Comparison of ENCODE assay signal across 1 cellular context in the genomic region with DNA sequence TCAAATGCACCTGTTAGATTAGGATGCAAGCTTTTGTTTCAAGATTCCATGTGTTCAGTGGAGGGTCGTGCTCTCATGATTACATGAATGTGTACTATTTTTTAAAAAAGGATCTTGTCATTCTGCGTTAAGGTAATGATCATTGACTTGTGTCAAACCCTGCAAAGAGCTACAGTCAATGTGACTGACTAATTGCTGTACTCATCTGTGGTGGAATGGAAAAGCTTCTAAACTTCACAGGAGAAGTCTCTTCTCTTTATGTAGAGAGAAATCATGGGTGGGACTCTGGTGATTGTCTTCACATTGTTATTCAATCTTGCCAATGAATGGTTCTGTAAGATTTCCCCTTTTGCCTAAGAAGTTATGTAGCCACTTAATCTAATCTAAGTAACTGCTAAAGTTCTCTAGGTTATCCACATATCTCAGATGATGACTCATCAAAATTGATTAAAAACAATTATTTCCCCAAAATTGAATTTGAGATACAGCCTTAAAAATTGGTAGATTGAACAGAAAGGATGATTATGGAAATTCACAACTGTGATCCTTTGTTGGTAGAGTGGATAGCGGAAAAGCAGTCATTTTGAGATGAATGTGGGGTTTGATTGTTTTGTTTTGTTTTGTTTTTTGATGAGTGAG.
TF ChIP-seq lines count a peak whose summit lies in the region.

No MANE protein-coding gene starts in this region.

TF ChIP-seq in HepG2, 621 proteins besides CTCF, POLR2A, EP300 and RAD21 (continued from another document):
- TF ChIP-seq, protein P1, sequence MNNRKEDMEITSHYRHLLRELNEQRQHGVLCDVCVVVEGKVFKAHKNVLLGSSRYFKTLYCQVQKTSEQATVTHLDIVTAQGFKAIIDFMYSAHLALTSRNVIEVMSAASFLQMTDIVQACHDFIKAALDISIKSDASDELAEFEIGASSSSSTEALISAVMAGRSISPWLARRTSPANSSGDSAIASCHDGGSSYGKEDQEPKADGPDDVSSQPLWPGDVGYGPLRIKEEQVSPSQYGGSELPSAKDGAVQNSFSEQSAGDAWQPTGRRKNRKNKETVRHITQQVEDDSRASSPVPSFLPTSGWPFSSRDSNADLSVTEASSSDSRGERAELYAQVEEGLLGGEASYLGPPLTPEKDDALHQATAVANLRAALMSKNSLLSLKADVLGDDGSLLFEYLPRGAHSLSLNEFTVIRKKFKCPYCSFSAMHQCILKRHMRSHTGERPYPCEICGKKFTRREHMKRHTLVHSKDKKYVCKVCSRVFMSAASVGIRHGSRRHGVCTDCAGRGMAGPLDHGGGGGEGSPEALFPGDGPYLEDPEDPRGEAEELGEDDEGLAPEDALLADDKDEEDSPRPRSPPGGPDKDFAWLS (CRISPR knock-in tag; IDR thresholded peaks at IDR 0.05; ENCODE audit: borderline replicate concordance) = no peak
- TF ChIP-seq NFYB (CRISPR knock-in tag; IDR thresholded peaks at IDR 0.05) (no peak), JUND (CRISPR knock-in tag; IDR thresholded peaks at IDR 0.05) (no peak), MAFK (conservative IDR thresholded peaks at IDR 0.05 in 1 of 2, IDR thresholded peaks at IDR 0.05 in 1 of 2; ENCODE audit: low read length in 2 of 2) (peak; percentile 49 to 88; a peak in 3 of 4 replicates), RFXANK (CRISPR knock-in tag; IDR thresholded peaks at IDR 0.05) (no peak), ZBTB42 (CRISPR knock-in tag; IDR thresholded peaks at IDR 0.05) (no peak), NFE2L2 (IDR thresholded peaks at IDR 0.05; ENCODE audit: low read length) (peak; percentile 17; the same call in 1 of the 2 replicates), HDAC6 (IDR thresholded peaks at IDR 0.05; ENCODE audit: low read depth, low read length) (no peak), ZNF747 (CRISPR knock-in tag; IDR thresholded peaks at IDR 0.05; ENCODE audit: borderline replicate concordance) (no peak), RORA (CRISPR knock-in tag; IDR thresholded peaks at IDR 0.05) (no peak), ARNT (IDR thresholded peaks at IDR 0.05) (no peak), ZNF546 (CRISPR knock-in tag; conservative IDR thresholded peaks at IDR 0.05) (no peak), MAFF (IDR thresholded peaks at IDR 0.05; ENCODE audit: low read depth, low read length) (peak; percentile 81), MBD4 (IDR thresholded peaks at IDR 0.05; ENCODE audit: borderline replicate concordance, low read length) (no peak), GPN1 (CRISPR knock-in tag; IDR thresholded peaks at IDR 0.05; ENCODE audit: borderline replicate concordance) (no peak), ATM (IDR thresholded peaks at IDR 0.05; ENCODE audit: borderline replicate concordance) (no peak), KAT2B (IDR thresholded peaks at IDR 0.05; ENCODE audit: borderline replicate concordance, low read depth, low read length) (no peak)
- TF ChIP-seq, protein P2, sequence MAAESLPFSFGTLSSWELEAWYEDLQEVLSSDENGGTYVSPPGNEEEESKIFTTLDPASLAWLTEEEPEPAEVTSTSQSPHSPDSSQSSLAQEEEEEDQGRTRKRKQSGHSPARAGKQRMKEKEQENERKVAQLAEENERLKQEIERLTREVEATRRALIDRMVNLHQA (CRISPR knock-in tag; IDR thresholded peaks at IDR 0.05) = no peak
- TF ChIP-seq, protein P3, sequence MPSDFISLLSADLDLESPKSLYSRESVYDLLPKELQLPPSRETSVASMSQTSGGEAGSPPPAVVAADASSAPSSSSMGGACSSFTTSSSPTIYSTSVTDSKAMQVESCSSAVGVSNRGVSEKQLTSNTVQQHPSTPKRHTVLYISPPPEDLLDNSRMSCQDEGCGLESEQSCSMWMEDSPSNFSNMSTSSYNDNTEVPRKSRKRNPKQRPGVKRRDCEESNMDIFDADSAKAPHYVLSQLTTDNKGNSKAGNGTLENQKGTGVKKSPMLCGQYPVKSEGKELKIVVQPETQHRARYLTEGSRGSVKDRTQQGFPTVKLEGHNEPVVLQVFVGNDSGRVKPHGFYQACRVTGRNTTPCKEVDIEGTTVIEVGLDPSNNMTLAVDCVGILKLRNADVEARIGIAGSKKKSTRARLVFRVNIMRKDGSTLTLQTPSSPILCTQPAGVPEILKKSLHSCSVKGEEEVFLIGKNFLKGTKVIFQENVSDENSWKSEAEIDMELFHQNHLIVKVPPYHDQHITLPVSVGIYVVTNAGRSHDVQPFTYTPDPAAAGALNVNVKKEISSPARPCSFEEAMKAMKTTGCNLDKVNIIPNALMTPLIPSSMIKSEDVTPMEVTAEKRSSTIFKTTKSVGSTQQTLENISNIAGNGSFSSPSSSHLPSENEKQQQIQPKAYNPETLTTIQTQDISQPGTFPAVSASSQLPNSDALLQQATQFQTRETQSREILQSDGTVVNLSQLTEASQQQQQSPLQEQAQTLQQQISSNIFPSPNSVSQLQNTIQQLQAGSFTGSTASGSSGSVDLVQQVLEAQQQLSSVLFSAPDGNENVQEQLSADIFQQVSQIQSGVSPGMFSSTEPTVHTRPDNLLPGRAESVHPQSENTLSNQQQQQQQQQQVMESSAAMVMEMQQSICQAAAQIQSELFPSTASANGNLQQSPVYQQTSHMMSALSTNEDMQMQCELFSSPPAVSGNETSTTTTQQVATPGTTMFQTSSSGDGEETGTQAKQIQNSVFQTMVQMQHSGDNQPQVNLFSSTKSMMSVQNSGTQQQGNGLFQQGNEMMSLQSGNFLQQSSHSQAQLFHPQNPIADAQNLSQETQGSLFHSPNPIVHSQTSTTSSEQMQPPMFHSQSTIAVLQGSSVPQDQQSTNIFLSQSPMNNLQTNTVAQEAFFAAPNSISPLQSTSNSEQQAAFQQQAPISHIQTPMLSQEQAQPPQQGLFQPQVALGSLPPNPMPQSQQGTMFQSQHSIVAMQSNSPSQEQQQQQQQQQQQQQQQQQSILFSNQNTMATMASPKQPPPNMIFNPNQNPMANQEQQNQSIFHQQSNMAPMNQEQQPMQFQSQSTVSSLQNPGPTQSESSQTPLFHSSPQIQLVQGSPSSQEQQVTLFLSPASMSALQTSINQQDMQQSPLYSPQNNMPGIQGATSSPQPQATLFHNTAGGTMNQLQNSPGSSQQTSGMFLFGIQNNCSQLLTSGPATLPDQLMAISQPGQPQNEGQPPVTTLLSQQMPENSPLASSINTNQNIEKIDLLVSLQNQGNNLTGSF (CRISPR knock-in tag; IDR thresholded peaks at IDR 0.05) = no peak
- TF ChIP-seq, protein P4, sequence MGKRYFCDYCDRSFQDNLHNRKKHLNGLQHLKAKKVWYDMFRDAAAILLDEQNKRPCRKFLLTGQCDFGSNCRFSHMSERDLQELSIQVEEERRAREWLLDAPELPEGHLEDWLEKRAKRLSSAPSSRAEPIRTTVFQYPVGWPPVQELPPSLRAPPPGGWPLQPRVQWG (CRISPR knock-in tag; IDR thresholded peaks at IDR 0.05; ENCODE audit: borderline replicate concordance, low read depth) = no peak
- TF ChIP-seq, protein P5, sequence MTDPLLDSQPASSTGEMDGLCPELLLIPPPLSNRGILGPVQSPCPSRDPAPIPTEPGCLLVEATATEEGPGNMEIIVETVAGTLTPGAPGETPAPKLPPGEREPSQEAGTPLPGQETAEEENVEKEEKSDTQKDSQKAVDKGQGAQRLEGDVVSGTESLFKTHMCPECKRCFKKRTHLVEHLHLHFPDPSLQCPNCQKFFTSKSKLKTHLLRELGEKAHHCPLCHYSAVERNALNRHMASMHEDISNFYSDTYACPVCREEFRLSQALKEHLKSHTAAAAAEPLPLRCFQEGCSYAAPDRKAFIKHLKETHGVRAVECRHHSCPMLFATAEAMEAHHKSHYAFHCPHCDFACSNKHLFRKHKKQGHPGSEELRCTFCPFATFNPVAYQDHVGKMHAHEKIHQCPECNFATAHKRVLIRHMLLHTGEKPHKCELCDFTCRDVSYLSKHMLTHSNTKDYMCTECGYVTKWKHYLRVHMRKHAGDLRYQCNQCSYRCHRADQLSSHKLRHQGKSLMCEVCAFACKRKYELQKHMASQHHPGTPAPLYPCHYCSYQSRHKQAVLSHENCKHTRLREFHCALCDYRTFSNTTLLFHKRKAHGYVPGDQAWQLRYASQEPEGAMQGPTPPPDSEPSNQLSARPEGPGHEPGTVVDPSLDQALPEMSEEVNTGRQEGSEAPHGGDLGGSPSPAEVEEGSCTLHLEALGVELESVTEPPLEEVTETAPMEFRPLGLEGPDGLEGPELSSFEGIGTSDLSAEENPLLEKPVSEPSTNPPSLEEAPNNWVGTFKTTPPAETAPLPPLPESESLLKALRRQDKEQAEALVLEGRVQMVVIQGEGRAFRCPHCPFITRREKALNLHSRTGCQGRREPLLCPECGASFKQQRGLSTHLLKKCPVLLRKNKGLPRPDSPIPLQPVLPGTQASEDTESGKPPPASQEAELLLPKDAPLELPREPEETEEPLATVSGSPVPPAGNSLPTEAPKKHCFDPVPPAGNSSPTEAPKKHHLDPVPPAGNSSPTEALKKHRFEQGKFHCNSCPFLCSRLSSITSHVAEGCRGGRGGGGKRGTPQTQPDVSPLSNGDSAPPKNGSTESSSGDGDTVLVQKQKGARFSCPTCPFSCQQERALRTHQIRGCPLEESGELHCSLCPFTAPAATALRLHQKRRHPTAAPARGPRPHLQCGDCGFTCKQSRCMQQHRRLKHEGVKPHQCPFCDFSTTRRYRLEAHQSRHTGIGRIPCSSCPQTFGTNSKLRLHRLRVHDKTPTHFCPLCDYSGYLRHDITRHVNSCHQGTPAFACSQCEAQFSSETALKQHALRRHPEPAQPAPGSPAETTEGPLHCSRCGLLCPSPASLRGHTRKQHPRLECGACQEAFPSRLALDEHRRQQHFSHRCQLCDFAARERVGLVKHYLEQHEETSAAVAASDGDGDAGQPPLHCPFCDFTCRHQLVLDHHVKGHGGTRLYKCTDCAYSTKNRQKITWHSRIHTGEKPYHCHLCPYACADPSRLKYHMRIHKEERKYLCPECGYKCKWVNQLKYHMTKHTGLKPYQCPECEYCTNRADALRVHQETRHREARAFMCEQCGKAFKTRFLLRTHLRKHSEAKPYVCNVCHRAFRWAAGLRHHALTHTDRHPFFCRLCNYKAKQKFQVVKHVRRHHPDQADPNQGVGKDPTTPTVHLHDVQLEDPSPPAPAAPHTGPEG (CRISPR knock-in tag; IDR thresholded peaks at IDR 0.05) = no peak
- TF ChIP-seq, protein P6, sequence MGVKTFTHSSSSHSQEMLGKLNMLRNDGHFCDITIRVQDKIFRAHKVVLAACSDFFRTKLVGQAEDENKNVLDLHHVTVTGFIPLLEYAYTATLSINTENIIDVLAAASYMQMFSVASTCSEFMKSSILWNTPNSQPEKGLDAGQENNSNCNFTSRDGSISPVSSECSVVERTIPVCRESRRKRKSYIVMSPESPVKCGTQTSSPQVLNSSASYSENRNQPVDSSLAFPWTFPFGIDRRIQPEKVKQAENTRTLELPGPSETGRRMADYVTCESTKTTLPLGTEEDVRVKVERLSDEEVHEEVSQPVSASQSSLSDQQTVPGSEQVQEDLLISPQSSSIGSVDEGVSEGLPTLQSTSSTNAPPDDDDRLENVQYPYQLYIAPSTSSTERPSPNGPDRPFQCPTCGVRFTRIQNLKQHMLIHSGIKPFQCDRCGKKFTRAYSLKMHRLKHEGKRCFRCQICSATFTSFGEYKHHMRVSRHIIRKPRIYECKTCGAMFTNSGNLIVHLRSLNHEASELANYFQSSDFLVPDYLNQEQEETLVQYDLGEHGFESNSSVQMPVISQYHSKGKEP (CRISPR knock-in tag; IDR thresholded peaks at IDR 0.05) = no peak
- TF ChIP-seq, protein P7, sequence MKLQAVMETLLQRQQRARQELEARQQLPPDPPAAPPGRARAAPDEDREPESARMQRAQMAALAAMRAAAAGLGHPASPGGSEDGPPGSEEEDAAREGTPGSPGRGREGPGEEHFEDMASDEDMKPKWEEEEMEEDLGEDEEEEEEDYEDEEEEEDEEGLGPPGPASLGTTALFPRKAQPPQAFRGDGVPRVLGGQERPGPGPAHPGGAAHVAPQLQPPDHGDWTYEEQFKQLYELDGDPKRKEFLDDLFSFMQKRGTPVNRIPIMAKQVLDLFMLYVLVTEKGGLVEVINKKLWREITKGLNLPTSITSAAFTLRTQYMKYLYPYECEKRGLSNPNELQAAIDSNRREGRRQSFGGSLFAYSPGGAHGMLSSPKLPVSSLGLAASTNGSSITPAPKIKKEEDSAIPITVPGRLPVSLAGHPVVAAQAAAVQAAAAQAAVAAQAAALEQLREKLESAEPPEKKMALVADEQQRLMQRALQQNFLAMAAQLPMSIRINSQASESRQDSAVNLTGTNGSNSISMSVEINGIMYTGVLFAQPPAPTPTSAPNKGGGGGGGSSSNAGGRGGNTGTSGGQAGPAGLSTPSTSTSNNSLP (IDR thresholded peaks at IDR 0.05; ENCODE audit: low read depth, low read length) = no peak
- TF ChIP-seq, protein P8, sequence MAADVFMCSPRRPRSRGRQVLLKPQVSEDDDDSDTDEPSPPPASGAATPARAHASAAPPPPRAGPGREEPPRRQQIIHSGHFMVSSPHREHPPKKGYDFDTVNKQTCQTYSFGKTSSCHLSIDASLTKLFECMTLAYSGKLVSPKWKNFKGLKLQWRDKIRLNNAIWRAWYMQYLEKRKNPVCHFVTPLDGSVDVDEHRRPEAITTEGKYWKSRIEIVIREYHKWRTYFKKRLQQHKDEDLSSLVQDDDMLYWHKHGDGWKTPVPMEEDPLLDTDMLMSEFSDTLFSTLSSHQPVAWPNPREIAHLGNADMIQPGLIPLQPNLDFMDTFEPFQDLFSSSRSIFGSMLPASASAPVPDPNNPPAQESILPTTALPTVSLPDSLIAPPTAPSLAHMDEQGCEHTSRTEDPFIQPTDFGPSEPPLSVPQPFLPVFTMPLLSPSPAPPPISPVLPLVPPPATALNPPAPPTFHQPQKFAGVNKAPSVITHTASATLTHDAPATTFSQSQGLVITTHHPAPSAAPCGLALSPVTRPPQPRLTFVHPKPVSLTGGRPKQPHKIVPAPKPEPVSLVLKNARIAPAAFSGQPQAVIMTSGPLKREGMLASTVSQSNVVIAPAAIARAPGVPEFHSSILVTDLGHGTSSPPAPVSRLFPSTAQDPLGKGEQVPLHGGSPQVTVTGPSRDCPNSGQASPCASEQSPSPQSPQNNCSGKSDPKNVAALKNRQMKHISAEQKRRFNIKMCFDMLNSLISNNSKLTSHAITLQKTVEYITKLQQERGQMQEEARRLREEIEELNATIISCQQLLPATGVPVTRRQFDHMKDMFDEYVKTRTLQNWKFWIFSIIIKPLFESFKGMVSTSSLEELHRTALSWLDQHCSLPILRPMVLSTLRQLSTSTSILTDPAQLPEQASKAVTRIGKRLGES (CRISPR knock-in tag; IDR thresholded peaks at IDR 0.05; ENCODE audit: borderline replicate concordance) = no peak
- TF ChIP-seq, protein P9, sequence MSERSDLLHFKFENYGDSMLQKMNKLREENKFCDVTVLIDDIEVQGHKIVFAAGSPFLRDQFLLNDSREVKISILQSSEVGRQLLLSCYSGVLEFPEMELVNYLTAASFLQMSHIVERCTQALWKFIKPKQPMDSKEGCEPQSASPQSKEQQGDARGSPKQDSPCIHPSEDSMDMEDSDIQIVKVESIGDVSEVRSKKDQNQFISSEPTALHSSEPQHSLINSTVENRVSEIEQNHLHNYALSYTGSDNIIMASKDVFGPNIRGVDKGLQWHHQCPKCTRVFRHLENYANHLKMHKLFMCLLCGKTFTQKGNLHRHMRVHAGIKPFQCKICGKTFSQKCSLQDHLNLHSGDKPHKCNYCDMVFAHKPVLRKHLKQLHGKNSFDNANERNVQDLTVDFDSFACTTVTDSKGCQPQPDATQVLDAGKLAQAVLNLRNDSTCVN (CRISPR knock-in tag; IDR thresholded peaks at IDR 0.05; ENCODE audit: borderline replicate concordance) = no peak
